In genomic region chr9:110282023-110282766, GRCh38 we compare ENCODE assay signal across 16 cellular contexts. TPM values are rescaled to one million over a fixed set of nuclear protein-coding genes. Genes with fewer than 3 reads are reported as not detected.
DNase-seq lines count a peak whose midpoint lies in the region; ATAC-seq and TF ChIP-seq lines count a peak whose summit lies in the region.
"Had no signal": no experiment of that assay in that cellular context is flagged by ENCODE, and none has a peak within 500 bp of the region (broad histone marks: within the 10 kb centered on the region; RNA-seq: fewer than 3 reads in every experiment).

No MANE protein-coding gene starts in this region.

- DNase-seq in Kasumi-1 (lab: John Stamatoyannopoulos, UW) (peak; percentile 23 to 32), SKM-1 (lab: John Stamatoyannopoulos, UW; ENCODE audit: unreplicated experiment) (peak; percentile 24), kidney tubule cell (ENCODE audit: low spot score) (peak; percentile 26), mammary epithelial cell (no peak), NCI-H2081 (lab: John Stamatoyannopoulos, UW) (no peak), COR-L47 (lab: John Stamatoyannopoulos, UW) (no peak)
- DNase-seq: activated CD4-positive, alpha-beta T cell treated with anti-CD3 and anti-CD28 coated beads, Interleukin-2, amount 10 ng/mL, durations not matched to agents 24 days and 14 days; activated T-cell treated with anti-CD3 and anti-CD28 coated beads, Interleukin-2, amount 50 U/mL, for 4 hours; GF-D8; naive B cell; NCI-H1694; NCI-H526 treated with DMSO at 0.1 percent for 48 hours; T-helper 9 cell had no signal

- H3K4me3 ChIP-seq in mammary epithelial cell (replicated peaks in 1 of 3; ENCODE audit: insufficient read depth in 1 of 3, low read depth in 2 of 3, low read length in 3 of 3) = no peak overlapping the region

- H3K9me3 ChIP-seq in mammary epithelial cell (replicated peaks; ENCODE audit: insufficient read depth, low read length) = no peaks in the 10 kb centered on the region

- H3K27me3 ChIP-seq in mammary epithelial cell (ENCODE audit: insufficient read depth, low read length) = no peaks in the 10 kb centered on the region

- ATAC-seq in HG02973 (IDR thresholded peaks at IDR 0.05; ENCODE audit: unreplicated experiment) = no peak
- ATAC-seq: activated T-cell treated with anti-CD3 and anti-CD28 coated beads, Interleukin-2, amount 50 U/mL, for 4 hours had no signal

- 50% methylated on average over 4 of the region's 4 CpGs for WGBS in mammary epithelial cell (ENCODE audit: low coverage, missing lambda C conversion rate)

- dilution Hi-C loops in mammary epithelial cell (cut with HindIII; ENCODE audit: low sequenced_read_pairs) = no loop called here

- in situ Hi-C loops in mammary epithelial cell (cut with MboI; ENCODE audit: low sequenced_read_pairs in 2 of 2) = no loop called here

- peaks cover 51% of the 10 kb centered on the region for H3K4me1 ChIP-seq in mammary epithelial cell (ENCODE audit: insufficient read depth, low read length)

- no peak for TF ChIP-seq CTCF in mammary epithelial cell (conservative IDR thresholded peaks at IDR 0.05 in 1 of 2, IDR thresholded peaks at IDR 0.05 in 1 of 2; ENCODE audit: extremely low read depth in 1 of 2, insufficient read depth in 1 of 2, low read depth in 1 of 2, low read length in 2 of 2)

- CTCF ChIA-PET in mammary epithelial cell (lab: Charles Lee; ENCODE audit: low non-redundant PET) = no interaction called here

- no TSS peak for BruUV-seq in mammary epithelial cell (replicated peaks; lab: Mats Ljungman, UMichigan)

- no peak overlapping the region for H3K4me2 ChIP-seq in mammary epithelial cell (ENCODE audit: insufficient read depth, low read depth, low read length)

- H3K36me3 ChIP-seq in mammary epithelial cell (ENCODE audit: insufficient read depth, low read length) = no peaks in the 10 kb centered on the region

- no peak overlapping the region for H3K9ac ChIP-seq in mammary epithelial cell (ENCODE audit: insufficient read depth, low read length)

- no peaks in the 10 kb centered on the region for H3K79me2 ChIP-seq in mammary epithelial cell (ENCODE audit: insufficient read depth, low read length)

- H3K27ac ChIP-seq in mammary epithelial cell (ENCODE audit: insufficient read depth, low read depth, low read length) = no peak overlapping the region

- H4K20me1 ChIP-seq in mammary epithelial cell (ENCODE audit: insufficient read depth, low read length) = no peaks in the 10 kb centered on the region

- no peak overlapping the region for H2AFZ ChIP-seq in mammary epithelial cell (ENCODE audit: low read depth, low read length)

- intact Hi-C loops in mammary epithelial cell (cut with micrococcal nuclease) = no loop called here

RNA-seq across cellular contexts. Expression of gene TXN, which starts 25.9 kb away (rescaled TPM):
- total RNA-seq in mammary epithelial cell = 100 to 1,000 TPM; 337 to 532 TPM
- polyA plus RNA-seq in mammary epithelial cell = 760 TPM
- 135 TPM for polyA minus RNA-seq in mammary epithelial cell

RNA-seq across cellular contexts. Expression of gene TXNDC8, which starts 55.5 kb away (rescaled TPM):
- total RNA-seq in mammary epithelial cell = not detected
- not detected for polyA plus RNA-seq in mammary epithelial cell
- not detected for polyA minus RNA-seq in mammary epithelial cell
- total RNA-seq: activated CD4-positive, alpha-beta T cell treated with anti-CD3 and anti-CD28 coated beads, Interleukin-2, amount 10 ng/mL, durations not matched to agents 24 days and 14 days; activated T-cell treated with anti-CD3 and anti-CD28 coated beads, Interleukin-2, amount 50 U/mL, for 4 hours; glomerular endothelial cell; kidney epithelial cell had no signal

Comparison
In these comparisons a context has a peak if more than half of its experiments do, and no peak if none do; other contexts are left out.
1. DNase-seq: peak in Kasumi-1 (2 of 2), SKM-1 (single experiment) and kidney tubule cell (single experiment); none in mammary epithelial cell (single experiment), NCI-H2081 (0 of 2) and COR-L47 (single experiment).